ENCODE assay signal across 20 cellular contexts in the genomic region with DNA sequence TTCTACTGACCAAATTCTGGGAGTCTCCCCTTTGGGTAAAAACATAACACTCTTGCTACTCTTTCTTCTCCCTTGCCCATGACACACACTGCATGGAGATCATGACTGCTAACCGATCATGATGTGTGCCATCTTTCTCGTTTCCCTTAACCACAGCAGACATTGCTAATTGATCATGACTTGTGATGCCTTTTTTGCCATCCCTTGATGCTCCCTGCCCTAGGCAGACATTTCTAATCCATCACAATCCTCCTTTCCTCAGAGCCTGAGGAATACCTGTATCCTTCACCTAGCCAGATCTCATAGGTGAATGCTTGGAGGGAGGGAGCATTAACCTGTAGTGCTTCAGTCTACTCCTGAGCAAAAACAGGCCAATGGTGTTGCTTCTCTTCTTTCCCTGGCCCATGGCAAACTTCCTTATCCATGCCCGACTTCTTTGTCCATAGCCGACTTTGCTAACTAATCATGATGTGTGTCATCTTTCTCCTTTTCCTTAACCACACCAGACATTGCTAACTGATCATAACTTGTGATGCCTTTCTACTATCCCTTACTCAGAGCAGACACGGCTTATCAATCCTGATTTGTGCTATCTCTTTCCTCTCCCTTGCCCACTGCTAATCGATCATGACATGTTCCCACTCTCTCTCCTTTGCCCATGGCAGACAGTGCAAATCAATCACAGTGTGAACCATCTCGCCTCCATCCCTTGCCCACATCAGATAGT. TPM values are rescaled to one million over a fixed set of nuclear protein-coding genes. Genes with fewer than 3 reads are reported as not detected.
A peak's percentile ranks its signal among the peaks of the same experiment; 100 is the strongest.
DNase-seq lines count a peak whose midpoint lies in the region; ATAC-seq, FAIRE-seq and TF ChIP-seq lines count a peak whose summit lies in the region.
"Had no signal": no experiment of that assay in that cellular context is flagged by ENCODE, and none has a peak within 500 bp of the region (broad histone marks: within the 10 kb centered on the region; RNA-seq: fewer than 3 reads in every experiment).

No MANE protein-coding gene starts in this region.

- 82% methylated on average over 7 of the region's 7 CpGs for WGBS in K562 (ENCODE audit: insufficient coverage, low coverage, missing lambda C conversion rate)

- H3K27me3 Mint-ChIP-seq in activated T-cell treated with anti-CD3 and anti-CD28 coated beads, Interleukin-2, amount 50 U/mL, for 72 hours (ENCODE audit: low read depth), result no peaks in the 10 kb centered on the region
- H3K27me3 Mint-ChIP-seq: CD4-positive, alpha-beta memory T cell had no signal

- no peaks in the 10 kb centered on the region for H3K27me3 ChIP-seq in K562 (ENCODE audit: control insufficient read depth in 2 of 2, insufficient read depth in 2 of 2, low read length in 2 of 2)
- no peaks in the 10 kb centered on the region for H3K27me3 ChIP-seq in osteoblast (ENCODE audit: insufficient read depth, low read length)

- TF ChIP-seq CTCF in K562 (IDR thresholded peaks at IDR 0.05 in 2 of 3, conservative IDR thresholded peaks at IDR 0.05 in 1 of 3; ENCODE audit: insufficient read depth in 2 of 3, low read depth in 1 of 3, low read length in 3 of 3) (no peak), osteoblast (IDR thresholded peaks at IDR 0.05; ENCODE audit: extremely low read depth, low read depth, low read length) (no peak)

- no peaks in the 10 kb centered on the region for H3K9me3 Mint-ChIP-seq in activated T-cell treated with anti-CD3 and anti-CD28 coated beads, Interleukin-2, amount 50 U/mL, for 72 hours

- intact Hi-C loops in K562 (cut with micrococcal nuclease), result no loop called here

- no peak overlapping the region for H3K4me2 ChIP-seq in K562 (ENCODE audit: insufficient read depth, low read length)
- H3K4me2 ChIP-seq in osteoblast (ENCODE audit: insufficient read depth, low read length), result no peak overlapping the region

- no peak for TF ChIP-seq RAD21 in K562 (CRISPR knock-in tag; conservative IDR thresholded peaks at IDR 0.05 in 1 of 2, IDR thresholded peaks at IDR 0.05 in 1 of 2)

- ATAC-seq in K562 (no peak), HG02610 (IDR thresholded peaks at IDR 0.05; ENCODE audit: unreplicated experiment) (no peak)
- ATAC-seq in activated T-cell treated with anti-CD3 and anti-CD28 coated beads, Interleukin-2, amount 50 U/mL, for 72 hours (replicated peaks in 1 of 2), result no peak

- BruUV-seq in K562 (replicated peaks; lab: Mats Ljungman, UMichigan), result no TSS peak

- H3K4me1 Mint-ChIP-seq in activated T-cell treated with anti-CD3 and anti-CD28 coated beads, Interleukin-2, amount 50 U/mL, for 72 hours (ENCODE audit: low read depth), result no peaks in the 10 kb centered on the region

- H3K79me2 ChIP-seq in K562 (ENCODE audit: control insufficient read depth, insufficient read depth, low read length), result no peaks in the 10 kb centered on the region
- no peaks in the 10 kb centered on the region for H3K79me2 ChIP-seq in osteoblast (ENCODE audit: insufficient read depth, low read length)

- in situ Hi-C loops in K562 (cut with MboI), result no loop called here

- peaks cover 13 to 20% of the 10 kb centered on the region in 2 donors for H3K36me3 Mint-ChIP-seq in activated T-cell treated with anti-CD3 and anti-CD28 coated beads, Interleukin-2, amount 50 U/mL, for 72 hours (ENCODE audit: insufficient read depth in 2 of 2)

- H3K9me1 ChIP-seq in K562 (ENCODE audit: control insufficient read depth, insufficient read depth, low read length), result no peaks in the 10 kb centered on the region

- peaks cover 93% of the 10 kb centered on the region for H3K36me3 ChIP-seq in K562 (ENCODE audit: control insufficient read depth, insufficient read depth, low read length)
- peaks cover 94% of the 10 kb centered on the region for H3K36me3 ChIP-seq in osteoblast (ENCODE audit: insufficient read depth, low read length)

- no peak overlapping the region for H3K4me3 ChIP-seq in K562
- no peak overlapping the region for H3K4me3 ChIP-seq in osteoblast (ENCODE audit: insufficient read depth, low read length)
- H3K4me3 ChIP-seq: HAP-1 had no signal

- no peak overlapping the region for H3K27ac ChIP-seq in K562 (ENCODE audit: extremely low read depth, low read depth, low read length)
- no peak overlapping the region for H3K27ac ChIP-seq in osteoblast (ENCODE audit: low read depth, low read length)

- no peak overlapping the region for H3K9ac ChIP-seq in K562 (ENCODE audit: insufficient read depth in 1 of 2, low read depth in 2 of 2, low read length in 2 of 2)

- no peak for TF ChIP-seq EP300 in K562 (IDR thresholded peaks at IDR 0.05; ENCODE audit: low read length)

- no peak overlapping the region for H2AFZ ChIP-seq in K562 (ENCODE audit: low read depth, low read length)
- no peak overlapping the region for H2AFZ ChIP-seq in osteoblast (ENCODE audit: low read length)

- POLR2A ChIA-PET in K562 (lab: Yijun Ruan, JAX), result interaction anchor here (0.7 to 1.0 kb wide), 2 partner anchors 21 to 74 kb away, joined by 3 read pairs; no protein-coding TSS in a partner anchor

- H3K4me1 ChIP-seq in K562 (replicated peaks in 1 of 2; ENCODE audit: control insufficient read depth in 2 of 2, insufficient read depth in 2 of 2, low read length in 2 of 2) (peaks cover 0 to 4% of the 10 kb centered on the region in 2 experiments; a peak in 1 of 5 replicates), osteoblast (ENCODE audit: insufficient read depth, low read length) (no peaks in the 10 kb centered on the region)
- H3K4me1 ChIP-seq: HAP-1 had no signal

- no peak overlapping the region for H3K27ac Mint-ChIP-seq in activated T-cell treated with anti-CD3 and anti-CD28 coated beads, Interleukin-2, amount 50 U/mL, for 72 hours
- H3K27ac Mint-ChIP-seq: CD4-positive, alpha-beta memory T cell had no signal

- DNase-seq in GM12891 (ENCODE audit: insufficient read length, low spot score) (no peak), HTR-8/SVneo (ENCODE audit: insufficient read length, low spot score) (no peak), K562 (ENCODE audit: extremely low read depth in 1 of 4, low spot score in 3 of 4) (no peak), osteoblast (ENCODE audit: insufficient read length, low spot score, missing footprints) (peak; percentile 66), NCI-H1105 treated with DMSO at 0.1 percent for 48 hours (lab: John Stamatoyannopoulos, UW) (no peak)
- no peak for DNase-seq in activated T-cell treated with anti-CD3 and anti-CD28 coated beads, Interleukin-2, amount 50 U/mL, for 72 hours
- no peak for DNase-seq in stimulated activated CD4-positive, alpha-beta T cell treated with anti-CD3 and anti-CD28 coated beads, Interleukin-1b, Interleukin-23, amount 100 ng/mL, for 48 hours
- DNase-seq: 8988T; C1 segment of cervical spinal cord; Calu3; CD4-positive, alpha-beta memory T cell; COR-L47; DMS53; DMS79 treated with DMSO at 0.1 percent for 48 hours; GF-D8; GOT3 had no signal

- CTCF ChIA-PET in K562 (lab: Yijun Ruan, JAX; ENCODE audit: low intra/inter-chr PET ratio), result no interaction called here

- no peaks in the 10 kb centered on the region for H4K20me1 ChIP-seq in K562 (replicated peaks; ENCODE audit: control insufficient read depth, insufficient read depth, low read length)
- peaks cover 24% of the 10 kb centered on the region for H4K20me1 ChIP-seq in osteoblast (ENCODE audit: insufficient read depth, low read length)

- FAIRE-seq in GM12891 (lab: Jason Lieb, UNC) (peak; percentile 40), HTR-8/SVneo (lab: Jason Lieb, UNC) (peak; percentile 9), K562 (lab: Jason Lieb, UNC) (peak; percentile 15)
- FAIRE-seq: GM12892, H54 had no signal

- H3K9me3 ChIP-seq in K562 (replicated peaks; ENCODE audit: control insufficient read depth, insufficient read depth, low read depth, low read length), result peaks cover 17% of the 10 kb centered on the region
- no peaks in the 10 kb centered on the region for H3K9me3 ChIP-seq in osteoblast (ENCODE audit: low read depth, low read length)
- H3K9me3 ChIP-seq: HAP-1 had no signal

- TF ChIP-seq POLR2A in GM12891 (IDR thresholded peaks at IDR 0.05; ENCODE audit: low read depth, low read length) (no peak), K562 (conservative IDR thresholded peaks at IDR 0.05) (no peak)

- no peak overlapping the region for H3K4me3 Mint-ChIP-seq in activated T-cell treated with anti-CD3 and anti-CD28 coated beads, Interleukin-2, amount 50 U/mL, for 72 hours
- H3K4me3 Mint-ChIP-seq: CD4-positive, alpha-beta memory T cell had no signal

RNA-seq across cellular contexts. Expression of a gene that starts 17.7 kb away (rescaled TPM):
- polyA plus RNA-seq in GM12891 (2012; ENCODE audit: low read depth, missing spikeins), result 4.1 TPM
- total RNA-seq in K562 (2011; cell fraction: chromatin; rRNA removed; ENCODE audit: low replicate concordance), result 39.2 and 53.7 TPM in 2 replicates
- total RNA-seq in K562 (2011; cell fraction: nucleolus; rRNA removed), result 24.0 and 29.3 TPM in 2 replicates
- 33.8 and 65.4 TPM in 2 replicates for total RNA-seq in K562 (2011; cell fraction: nucleoplasm; rRNA removed)
- total RNA-seq in K562 (2014; rRNA removed) (10.3 and 12.2 TPM in 2 replicates), K562 (2014; rRNA removed; fragmentation: Illumina TruSeq; extraction: Trizol) (3.0 TPM in 2 replicates), K562 (2015; rRNA removed; fragmentation: Illumina TruSeq; extraction: Trizol) (5.0 and 5.7 TPM in 2 replicates), K562 (2021) (38.6 and 41.5 TPM in 2 replicates), osteoblast (26.8 and 27.7 TPM in 2 replicates)
- polyA plus RNA-seq in K562 (2011; rRNA removed) (6.6 and 9.2 TPM in 2 replicates), K562 (2014; fragmentation: Illumina TruSeq; extraction: Trizol) (9.0 and 13.7 TPM in 2 replicates), K562 (2014; fragmentation: Nextera tagmentation; extraction: Ambion mirVana) (under 1 TPM; 0.39 to 0.63 TPM), K562 (2014; rRNA removed) (16.1 and 18.8 TPM in 2 replicates)
- 6.5 and 15.8 TPM in 2 replicates for polyA plus RNA-seq in K562 (2011; cell fraction: cytosol; rRNA removed)
- 20.5 and 36.4 TPM in 2 replicates for polyA plus RNA-seq in K562 (2011; cell fraction: nucleus; rRNA removed)
- polyA plus RNA-seq in K562 (2012), result 12.7 and 13.9 TPM in 2 replicates
- 14.8 and 16.7 TPM in 2 replicates for polyA minus RNA-seq in K562 (2011; rRNA and poly(A)+ RNA removed)
- 4.8 and 6.4 TPM in 2 replicates for polyA minus RNA-seq in K562 (2011; cell fraction: cytosol; rRNA and poly(A)+ RNA removed)
- polyA minus RNA-seq in K562 (2011; cell fraction: nucleus; rRNA and poly(A)+ RNA removed), result 7.8 and 8.3 TPM in 2 replicates
- 10 to 100 TPM; 16.1 to 18.6 TPM for total RNA-seq in activated T-cell treated with anti-CD3 and anti-CD28 coated beads, Interleukin-2, amount 50 U/mL, for 72 hours

RNA-seq across cellular contexts. Expression of a gene that starts 44.0 kb away (rescaled TPM):
- 23.6 TPM for polyA plus RNA-seq in GM12891 (2012; ENCODE audit: low read depth, missing spikeins)
- total RNA-seq in K562 (2011; cell fraction: chromatin; rRNA removed; ENCODE audit: low replicate concordance), result 33.1 and 73.6 TPM in 2 replicates
- total RNA-seq in K562 (2011; cell fraction: nucleolus; rRNA removed), result 54.3 and 55.7 TPM in 2 replicates
- total RNA-seq in K562 (2011; cell fraction: nucleoplasm; rRNA removed), result 43.2 and 52.2 TPM in 2 replicates
- total RNA-seq in K562 (2014; rRNA removed) (18.3 and 20.0 TPM in 2 replicates), K562 (2014; rRNA removed; fragmentation: Illumina TruSeq; extraction: Trizol) (5.2 and 5.5 TPM in 2 replicates), K562 (2015; rRNA removed; fragmentation: Illumina TruSeq; extraction: Trizol) (12.9 and 13.6 TPM in 2 replicates), K562 (2021) (24.0 and 27.2 TPM in 2 replicates), osteoblast (32.9 and 34.2 TPM in 2 replicates)
- polyA plus RNA-seq in K562 (2011; rRNA removed) (14.4 and 17.6 TPM in 2 replicates), K562 (2014; fragmentation: Illumina TruSeq; extraction: Trizol) (7.2 and 15.7 TPM in 2 replicates), K562 (2014; fragmentation: Nextera tagmentation; extraction: Ambion mirVana) (under 1 TPM; 0.41 to 0.51 TPM), K562 (2014; rRNA removed) (26.5 and 32.3 TPM in 2 replicates)
- 19.5 and 37.8 TPM in 2 replicates for polyA plus RNA-seq in K562 (2011; cell fraction: cytosol; rRNA removed)
- 55.8 and 89.2 TPM in 2 replicates for polyA plus RNA-seq in K562 (2011; cell fraction: nucleus; rRNA removed)
- polyA plus RNA-seq in K562 (2012), result 16.4 and 27.2 TPM in 2 replicates
- polyA minus RNA-seq in K562 (2011; rRNA and poly(A)+ RNA removed), result 7.3 and 13.0 TPM in 2 replicates
- 15.0 and 15.7 TPM in 2 replicates for polyA minus RNA-seq in K562 (2011; cell fraction: cytosol; rRNA and poly(A)+ RNA removed)
- polyA minus RNA-seq in K562 (2011; cell fraction: nucleus; rRNA and poly(A)+ RNA removed), result 25.1 and 25.8 TPM in 2 replicates
- 10 to 100 TPM; 45.4 to 58.6 TPM for total RNA-seq in activated T-cell treated with anti-CD3 and anti-CD28 coated beads, Interleukin-2, amount 50 U/mL, for 72 hours

RNA-seq across cellular contexts. Expression of a gene that starts 44.2 kb away (rescaled TPM):
- polyA plus RNA-seq in GM12891 (2012; ENCODE audit: low read depth, missing spikeins), result 3.3 TPM
- 7.8 and 24.0 TPM in 2 replicates for total RNA-seq in K562 (2011; cell fraction: chromatin; rRNA removed; ENCODE audit: low replicate concordance)
- total RNA-seq in K562 (2011; cell fraction: nucleolus; rRNA removed), result 14.8 and 15.4 TPM in 2 replicates
- total RNA-seq in K562 (2011; cell fraction: nucleoplasm; rRNA removed), result 8.1 and 11.3 TPM in 2 replicates
- 7.4 and 8.7 TPM in 2 replicates for total RNA-seq in K562 (2014; rRNA removed)
- total RNA-seq in K562 (2014; rRNA removed; fragmentation: Illumina TruSeq; extraction: Trizol), result 3.4 and 4.0 TPM in 2 replicates
- total RNA-seq in K562 (2015; rRNA removed; fragmentation: Illumina TruSeq; extraction: Trizol), result 4.7 and 5.1 TPM in 2 replicates
- 9.0 and 9.3 TPM in 2 replicates for total RNA-seq in K562 (2021)
- polyA plus RNA-seq in K562 (2011; rRNA removed), result 6.0 and 6.1 TPM in 2 replicates
- 6.4 and 8.6 TPM in 2 replicates for polyA plus RNA-seq in K562 (2011; cell fraction: cytosol; rRNA removed)
- 5.3 and 9.3 TPM in 2 replicates for polyA plus RNA-seq in K562 (2011; cell fraction: nucleus; rRNA removed)
- polyA plus RNA-seq in K562 (2012), result 6.0 and 10.0 TPM in 2 replicates
- 5.8 and 6.6 TPM in 2 replicates for polyA plus RNA-seq in K562 (2014; fragmentation: Illumina TruSeq; extraction: Trizol)
- polyA plus RNA-seq in K562 (2014; fragmentation: Nextera tagmentation; extraction: Ambion mirVana), result under 1 TPM; 0.08 to 0.22 TPM
- 6.4 and 8.9 TPM in 2 replicates for polyA plus RNA-seq in K562 (2014; rRNA removed)
- polyA minus RNA-seq in K562 (2011; rRNA and poly(A)+ RNA removed), result 7.3 and 9.6 TPM in 2 replicates
- 3.9 and 6.0 TPM in 2 replicates for polyA minus RNA-seq in K562 (2011; cell fraction: cytosol; rRNA and poly(A)+ RNA removed)
- 4.3 and 4.7 TPM in 2 replicates for polyA minus RNA-seq in K562 (2011; cell fraction: nucleus; rRNA and poly(A)+ RNA removed)
- total RNA-seq in osteoblast, result 9.8 and 10.0 TPM in 2 replicates
- 10 to 100 TPM; 14.4 to 15.1 TPM for total RNA-seq in activated T-cell treated with anti-CD3 and anti-CD28 coated beads, Interleukin-2, amount 50 U/mL, for 72 hours
